14 cellular contexts compared by ENCODE assay signal in the genomic region with DNA sequence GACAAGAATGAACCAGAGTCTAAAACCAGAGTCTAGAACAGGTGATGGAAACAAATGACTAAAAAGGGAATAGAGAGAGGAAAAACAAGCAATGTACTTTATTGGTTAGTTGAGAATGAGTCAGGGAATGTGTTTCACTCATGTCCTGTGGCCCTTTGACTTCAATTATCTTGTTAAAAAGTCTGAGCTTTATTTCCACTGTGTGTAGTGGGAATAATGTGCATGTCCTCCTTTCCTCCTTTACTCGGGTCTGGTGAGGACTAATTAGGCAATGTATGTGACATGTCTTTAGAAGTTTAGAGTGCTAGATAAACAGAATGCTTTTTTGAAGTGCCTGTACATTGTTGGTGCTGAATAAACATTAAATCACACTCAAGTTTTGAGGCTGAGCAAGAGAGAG. TPM values are rescaled to one million over a fixed set of nuclear protein-coding genes. Genes with fewer than 3 reads are reported as not detected.
DNase-seq lines count a peak whose midpoint lies in the region; ATAC-seq and TF ChIP-seq lines count a peak whose summit lies in the region.
"Had no signal": no experiment of that assay in that cellular context is flagged by ENCODE, and none has a peak within 500 bp of the region (broad histone marks: within the 10 kb centered on the region; RNA-seq: fewer than 3 reads in every experiment).

No MANE protein-coding gene starts in this region.

- peak; percentile 67 for ATAC-seq in GM18868 (IDR thresholded peaks at IDR 0.05; ENCODE audit: unreplicated experiment)
- ATAC-seq: T-helper 17 cell had no signal

- TF ChIP-seq CTCF in glutamatergic neuron (IDR thresholded peaks at IDR 0.05; ENCODE audit: partially characterized antibody, unreplicated experiment) = no peak

- H3K27ac Mint-ChIP-seq in glutamatergic neuron (ENCODE audit: unreplicated experiment) = peak overlapping the region; percentile 82
- H3K27ac Mint-ChIP-seq in T-helper 2 cell treated with Interferon-gamma antibody and Interleukin-4, amounts not matched to agents 5 μg/mL and 100 μg/mL, for 36 hours = no peak overlapping the region
- H3K27ac Mint-ChIP-seq: dendritic cell treated with granulocyte-macrophage colony-stimulating factor and Interleukin-4, amounts not matched to agents 40 ng/mL and 50 ng/mL, for 4 days; naive B cell; T-helper 17 cell had no signal

- DNase-seq in NCI-H774 (lab: John Stamatoyannopoulos, UW) (peak; percentile 14), glutamatergic neuron (no peak), retina (peak; percentile 28), NOMO-1 treated with DMSO at 0.1 percent for 48 hours (lab: John Stamatoyannopoulos, UW; ENCODE audit: unreplicated experiment) (no peak), SIG-M5 (lab: John Stamatoyannopoulos, UW) (no peak)
- DNase-seq in T-helper 2 cell treated with Interferon-gamma antibody and Interleukin-4, amounts not matched to agents 5 μg/mL and 100 μg/mL, for 36 hours (ENCODE audit: low spot score) = no peak
- DNase-seq: activated CD4-positive, CD25-positive, alpha-beta regulatory T cell treated with anti-CD3 and anti-CD28 coated beads, Interleukin-2, amount 50 U/mL, for 72 hours; activated gamma-delta T cell; Kasumi-1; naive B cell; NCI-H187 treated with DMSO at 0.1 percent for 48 hours; T-helper 17 cell had no signal

- peaks cover 1% of the 10 kb centered on the region for H3K27me3 Mint-ChIP-seq in glutamatergic neuron (ENCODE audit: unreplicated experiment)
- H3K27me3 Mint-ChIP-seq in T-helper 2 cell treated with Interferon-gamma antibody and Interleukin-4, amounts not matched to agents 5 μg/mL and 100 μg/mL, for 36 hours (ENCODE audit: low read depth) = no peaks in the 10 kb centered on the region
- H3K27me3 Mint-ChIP-seq: dendritic cell treated with granulocyte-macrophage colony-stimulating factor and Interleukin-4, amounts not matched to agents 40 ng/mL and 50 ng/mL, for 4 days; naive B cell; T-helper 17 cell had no signal

- no peaks in the 10 kb centered on the region for H3K9me3 Mint-ChIP-seq in glutamatergic neuron (ENCODE audit: unreplicated experiment)
- H3K9me3 Mint-ChIP-seq in T-helper 2 cell treated with Interferon-gamma antibody and Interleukin-4, amounts not matched to agents 5 μg/mL and 100 μg/mL, for 36 hours = no peaks in the 10 kb centered on the region

- H3K36me3 Mint-ChIP-seq in glutamatergic neuron (ENCODE audit: unreplicated experiment) = no peaks in the 10 kb centered on the region
- H3K36me3 Mint-ChIP-seq in T-helper 2 cell treated with Interferon-gamma antibody and Interleukin-4, amounts not matched to agents 5 μg/mL and 100 μg/mL, for 36 hours (ENCODE audit: low read depth) = no peaks in the 10 kb centered on the region
- H3K36me3 Mint-ChIP-seq: naive B cell had no signal

- peak overlapping the region; percentile 81 for H3K4me3 Mint-ChIP-seq in glutamatergic neuron (ENCODE audit: unreplicated experiment)
- H3K4me3 Mint-ChIP-seq in T-helper 2 cell treated with Interferon-gamma antibody and Interleukin-4, amounts not matched to agents 5 μg/mL and 100 μg/mL, for 36 hours = no peak overlapping the region
- H3K4me3 Mint-ChIP-seq: dendritic cell treated with granulocyte-macrophage colony-stimulating factor and Interleukin-4, amounts not matched to agents 40 ng/mL and 50 ng/mL, for 4 days; naive B cell; T-helper 17 cell had no signal

- H3K4me1 Mint-ChIP-seq in glutamatergic neuron (ENCODE audit: low read depth, unreplicated experiment) = peaks cover 19% of the 10 kb centered on the region
- no peaks in the 10 kb centered on the region for H3K4me1 Mint-ChIP-seq in T-helper 2 cell treated with Interferon-gamma antibody and Interleukin-4, amounts not matched to agents 5 μg/mL and 100 μg/mL, for 36 hours (ENCODE audit: low read depth)
- H3K4me1 Mint-ChIP-seq: naive B cell, T-helper 17 cell had no signal

RNA-seq across cellular contexts. Expression of a gene that starts 21.3 kb away (rescaled TPM):
- total RNA-seq in glutamatergic neuron (ENCODE audit: unreplicated experiment) = 67.1 TPM
- total RNA-seq: T-helper 17 cell had no signal

Comparison
In these comparisons a context has a peak if more than half of its experiments do, and no peak if none do; other contexts are left out.
1. DNase-seq: peak in NCI-H774 (single experiment) and retina (single experiment); none in glutamatergic neuron (single experiment), NOMO-1 treated with DMSO at 0.1 percent for 48 hours (single experiment), T-helper 2 cell treated with Interferon-gamma antibody and Interleukin-4, amounts not matched to agents 5 μg/mL and 100 μg/mL, for 36 hours (single experiment) and SIG-M5 (single experiment).